11 cellular contexts compared by ENCODE assay signal in the genomic region with DNA sequence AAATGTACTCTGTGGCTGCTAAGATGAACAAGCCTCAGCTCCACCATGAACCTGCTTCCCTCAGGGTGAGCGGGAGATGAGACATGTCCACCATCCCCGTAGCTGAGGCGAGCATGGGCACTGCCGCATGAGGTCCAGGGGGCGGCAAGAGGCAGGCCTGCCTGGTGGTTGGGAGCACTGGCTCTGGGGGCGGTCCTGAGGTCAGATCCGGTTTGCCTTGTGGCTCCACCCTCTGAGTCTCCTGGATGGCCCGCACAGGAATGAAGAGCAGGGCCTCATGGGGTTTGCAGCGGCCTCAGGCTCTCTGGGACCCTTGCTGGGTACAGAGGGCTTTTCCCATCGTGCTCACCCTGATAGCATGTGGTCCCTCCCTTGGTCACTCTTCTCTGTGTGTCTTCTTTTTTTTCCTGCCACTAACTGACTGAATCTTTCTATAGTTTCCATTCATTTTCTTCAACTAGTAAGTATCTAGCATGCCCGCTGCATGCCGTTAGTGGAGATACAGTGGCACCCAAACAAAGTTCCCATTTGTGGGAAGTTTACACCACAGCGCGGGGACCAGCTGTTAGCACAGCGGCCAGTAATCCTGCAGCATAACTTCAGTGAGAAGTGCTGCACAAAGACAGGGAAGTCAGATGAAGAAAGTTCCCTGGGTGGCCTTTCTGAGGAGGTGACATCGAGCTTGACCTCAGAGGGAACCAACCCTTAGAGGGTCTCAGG. TPM values are rescaled to one million over a fixed set of nuclear protein-coding genes. Genes with fewer than 3 reads are reported as not detected.
DNase-seq lines count a peak whose midpoint lies in the region; ATAC-seq, FAIRE-seq and TF ChIP-seq lines count a peak whose summit lies in the region.
"Had no signal": no experiment of that assay in that cellular context is flagged by ENCODE, and none has a peak within 500 bp of the region (broad histone marks: within the 10 kb centered on the region; RNA-seq: fewer than 3 reads in every experiment).

No MANE protein-coding gene starts in this region.

- H3K14ac ChIP-seq in neuronal stem cell (ENCODE audit: low read length): no peak overlapping the region

- no peak overlapping the region for H3K4ac ChIP-seq in neuronal stem cell (ENCODE audit: low read length)

- DNase-seq in A549 (ENCODE audit: low read depth in 1 of 2, low spot score in 1 of 2) (no peak), Panc1 (ENCODE audit: low read depth, low spot score) (no peak), endothelial cell (ENCODE audit: low spot score) (no peak), neuronal stem cell (ENCODE audit: low spot score) (no peak)
- DNase-seq in CD4-positive, alpha-beta T cell: no peak
- DNase-seq: BE2C, NCI-H2081 treated with DMSO at 0.1 percent for 48 hours had no signal

- H3K27ac Mint-ChIP-seq in endothelial cell (ENCODE audit: unreplicated experiment): peak overlapping the region; percentile 42
- no peak overlapping the region for H3K27ac Mint-ChIP-seq in CD4-positive, alpha-beta T cell

- POLR2A ChIA-PET in A549 (lab: Yijun Ruan, JAX): interaction anchor here (0.7 to 1.0 kb wide), 2 partner anchors 26 to 60 kb away, joined by 3 to 4 read pairs; partner anchors contain the start of gene ACTN4
- POLR2A ChIA-PET in Panc1 (lab: Charles Lee): interaction anchor here (0.5 to 1.1 kb wide), 2 partner anchors 16 to 573 kb away, joined by 3 to 6 read pairs; no protein-coding TSS in a partner anchor
- POLR2A ChIA-PET in CD4-positive, alpha-beta T cell (lab: Charles Lee): no interaction called here

- H2AK5ac ChIP-seq in neuronal stem cell (ENCODE audit: low read depth, low read length): no peak overlapping the region

- CTCF ChIA-PET in A549 (lab: Yijun Ruan, JAX) (interaction anchor here (1.0 to 38.0 kb wide), 7 partner anchors 6 to 223 kb away, joined by 4 to 764 read pairs (median 5); partner anchors contain the start of genes MRPS12 and SARS2), Panc1 (lab: Charles Lee) (no interaction called here)
- CTCF ChIA-PET in CD4-positive, alpha-beta T cell (lab: Charles Lee): interaction anchor here (1.0 kb wide), 1 partner anchor 73 kb away, joined by 3 read pairs; no protein-coding TSS in a partner anchor

- H3K9me3 ChIP-seq in A549: no peaks in the 10 kb centered on the region
- no peaks in the 10 kb centered on the region for H3K9me3 ChIP-seq in Panc1 (ENCODE audit: control insufficient read depth, insufficient read depth, low read depth, low read length)
- H3K9me3 ChIP-seq in neuronal stem cell (replicated peaks in 1 of 2; ENCODE audit: control insufficient read depth in 2 of 2, insufficient read depth in 1 of 2, low read depth in 1 of 2, low read length in 2 of 2): no peaks in the 10 kb centered on the region
- H3K9me3 ChIP-seq in CD4-positive, alpha-beta T cell (ENCODE audit: control insufficient read depth, low read length): no peaks in the 10 kb centered on the region
- H3K9me3 ChIP-seq: BE2C had no signal

- H3K23ac ChIP-seq in neuronal stem cell (ENCODE audit: low read depth, low read length, poor library complexity): no peak overlapping the region

- H4K91ac ChIP-seq in neuronal stem cell (ENCODE audit: low read depth, low read length, poor library complexity): no peak overlapping the region

- no peak overlapping the region for H2BK15ac ChIP-seq in neuronal stem cell (ENCODE audit: low read length)

- no peak for TF ChIP-seq EP300 in A549 (IDR thresholded peaks at IDR 0.05)

- H3K36me3 ChIP-seq in Panc1 (ENCODE audit: control insufficient read depth, insufficient read depth, low read length) (peaks cover 87% of the 10 kb centered on the region), neuronal stem cell (replicated peaks in 1 of 2; ENCODE audit: control insufficient read depth in 2 of 2, insufficient read depth in 2 of 2, low read length in 2 of 2) (peaks cover 86 to 100% of the 10 kb centered on the region in 2 donors)

- H3K4me1 Mint-ChIP-seq in endothelial cell (ENCODE audit: unreplicated experiment): peaks cover 12% of the 10 kb centered on the region
- no peaks in the 10 kb centered on the region for H3K4me1 Mint-ChIP-seq in CD4-positive, alpha-beta T cell (ENCODE audit: low read depth)

- no peak overlapping the region for H4K8ac ChIP-seq in neuronal stem cell (ENCODE audit: low read depth, low read length)

- H3K4me2 ChIP-seq in A549: no peak overlapping the region
- no peak overlapping the region for H3K4me2 ChIP-seq in neuronal stem cell (ENCODE audit: insufficient read depth, low read length, poor library complexity, severe bottlenecking)

- H3K79me1 ChIP-seq in neuronal stem cell (ENCODE audit: low read depth, low read length): peaks cover 22% of the 10 kb centered on the region

- no peak overlapping the region for H3K4me3 Mint-ChIP-seq in endothelial cell (ENCODE audit: unreplicated experiment)
- H3K4me3 Mint-ChIP-seq in CD4-positive, alpha-beta T cell: no peak overlapping the region

- H3K18ac ChIP-seq in neuronal stem cell (ENCODE audit: low read length): peak overlapping the region; percentile 74

- H2BK12ac ChIP-seq in neuronal stem cell (ENCODE audit: low read length): no peak overlapping the region

- no peaks in the 10 kb centered on the region for H3K27me3 ChIP-seq in Panc1 (ENCODE audit: control insufficient read depth, insufficient read depth, low read length)
- H3K27me3 ChIP-seq in neuronal stem cell (ENCODE audit: control insufficient read depth in 3 of 3, insufficient read depth in 3 of 3, low read depth in 1 of 3, low read length in 3 of 3): no peaks in the 10 kb centered on the region
- H3K27me3 ChIP-seq in CD4-positive, alpha-beta T cell (ENCODE audit: control insufficient read depth, insufficient read depth, low read length): no peaks in the 10 kb centered on the region
- H3K27me3 ChIP-seq: BE2C had no signal

- no peak overlapping the region for H3K9ac ChIP-seq in neuronal stem cell (ENCODE audit: low read depth, low read length, poor library complexity)

- no TSS peak for BruUV-seq in Panc1 (replicated peaks; lab: Mats Ljungman, UMichigan)

- no peak overlapping the region for H2AFZ ChIP-seq in neuronal stem cell (ENCODE audit: low read length)

- peak overlapping the region; percentile 0 to 50; a peak in 4 of 6 replicates for H3K27ac ChIP-seq in A549
- peak overlapping the region; percentile 65 for H3K27ac ChIP-seq in Panc1 (ENCODE audit: low read length)
- no peak overlapping the region for H3K27ac ChIP-seq in neuronal stem cell (replicated peaks; ENCODE audit: low read length)
- no peak overlapping the region for H3K27ac ChIP-seq in CD4-positive, alpha-beta T cell (ENCODE audit: low read depth, low read length)

- H2BK120ac ChIP-seq in neuronal stem cell (ENCODE audit: low read depth, low read length): no peak overlapping the region

- H3K4me3 ChIP-seq in A549 (no peak overlapping the region), Panc1 (ENCODE audit: low read depth in 2 of 2, low read length in 2 of 2) (no peak overlapping the region), neuronal stem cell (ENCODE audit: low read length in 2 of 2) (no peak overlapping the region)

- H3K9me3 Mint-ChIP-seq in endothelial cell (ENCODE audit: unreplicated experiment): no peaks in the 10 kb centered on the region
- no peaks in the 10 kb centered on the region for H3K9me3 Mint-ChIP-seq in CD4-positive, alpha-beta T cell
- H3K9me3 Mint-ChIP-seq: activated naive CD4-positive, alpha-beta T cell treated with anti-CD3 and anti-CD28 coated beads, Interleukin-2, amount 50 U/mL, for 72 hours had no signal

- ATAC-seq in A549 (peak in 1 of 2 experiments; percentile 14; a peak in 2 of 6 replicates), Panc1 (0 out of 2 replicates have a peak, but pooled peaks have one; percentile 2), HG03432 (IDR thresholded peaks at IDR 0.05; ENCODE audit: unreplicated experiment) (no peak), HG03439 (IDR thresholded peaks at IDR 0.05; ENCODE audit: unreplicated experiment) (no peak), HG02623 (IDR thresholded peaks at IDR 0.05; ENCODE audit: unreplicated experiment) (no peak)
- ATAC-seq in CD4-positive, alpha-beta T cell (ENCODE audit: poor library complexity): no peak

- TF ChIP-seq CTCF in A549 (IDR thresholded peaks at IDR 0.05): no peak
- no peak for TF ChIP-seq CTCF in Panc1 (IDR thresholded peaks at IDR 0.05)
- no peak for TF ChIP-seq CTCF in endothelial cell (IDR thresholded peaks at IDR 0.05; ENCODE audit: unreplicated experiment)
- no peak for TF ChIP-seq CTCF in CD4-positive, alpha-beta T cell (IDR thresholded peaks at IDR 0.05)

- H3K4me1 ChIP-seq in A549 (peaks cover 88% of the 10 kb centered on the region), Panc1 (ENCODE audit: control insufficient read depth, insufficient read depth, low read length) (peaks cover 88% of the 10 kb centered on the region), neuronal stem cell (ENCODE audit: control insufficient read depth in 2 of 2, insufficient read depth in 1 of 2, low read depth in 1 of 2, low read length in 2 of 2) (no peaks in the 10 kb centered on the region)
- H3K4me1 ChIP-seq: BE2C had no signal

- 85% methylated on average over 16 of the region's 16 CpGs for WGBS in A549 (ENCODE audit: missing lambda C conversion rate)
- no CpG with 5 or more reads among the region's 16 CpGs for WGBS in neuronal stem cell (ENCODE audit: extremely low coverage in 2 of 2, insufficient read length in 2 of 2, insufficient replicate concordance in 1 of 2), 2 donors

- no peak for FAIRE-seq in A549 (lab: Jason Lieb, UNC)

- intact Hi-C loops in Panc1 (cut with micrococcal nuclease; ENCODE audit: unreplicated experiment): no loop called here
- intact Hi-C loops in CD4-positive, alpha-beta T cell (cut with DNase I, micrococcal nuclease): no loop called here

- H3K27me3 Mint-ChIP-seq in endothelial cell (ENCODE audit: unreplicated experiment): peaks cover 39% of the 10 kb centered on the region
- H3K27me3 Mint-ChIP-seq in CD4-positive, alpha-beta T cell: no peaks in the 10 kb centered on the region

- TF ChIP-seq POLR2A in A549 (IDR thresholded peaks at IDR 0.05; ENCODE audit: low read length): peak; percentile 18; the same call in 1 of the 2 replicates

- H3K36me3 Mint-ChIP-seq in endothelial cell (ENCODE audit: low read depth, unreplicated experiment): peaks cover 62% of the 10 kb centered on the region
- H3K36me3 Mint-ChIP-seq in CD4-positive, alpha-beta T cell (ENCODE audit: low read depth): peaks cover 44% of the 10 kb centered on the region

- no peak overlapping the region for H2BK5ac ChIP-seq in neuronal stem cell (ENCODE audit: low read length)

- in situ Hi-C loops in Panc1 (cut with HindIII; ENCODE audit: low pct_unique_long_range_greater_than_20kb, low sequenced_read_pairs): no loop called here

- TF ChIP-seq RAD21 in A549 (conservative IDR thresholded peaks at IDR 0.05 in 1 of 2, IDR thresholded peaks at IDR 0.05 in 1 of 2): no peak

RNA-seq across cellular contexts. Expression of gene CAPN12, which starts 37.3 kb away (rescaled TPM):
- polyA plus RNA-seq in A549 (2011; rRNA removed) (10.0 and 12.3 TPM in 2 replicates), A549 (2017; fragmentation: RNase III; extraction: RNeasy Plus Mini Kit Qiagen cat#74134 plus additional on column Dnase treatment) (8.6 to 11.7 TPM (median 11.0 TPM) in 3 replicates)
- polyA plus RNA-seq in A549 (2012; cell fraction: cytosol; rRNA removed): 10.0 and 10.2 TPM in 2 replicates
- 33.2 and 34.8 TPM in 2 replicates for polyA plus RNA-seq in A549 (2012; cell fraction: nucleus; rRNA removed)
- polyA minus RNA-seq in A549 (2011; rRNA and poly(A)+ RNA removed): 3.2 and 7.1 TPM in 2 replicates
- total RNA-seq in Panc1 (2021; ENCODE audit: unreplicated experiment) (58.5 TPM), endothelial cell (ENCODE audit: unreplicated experiment) (2.9 TPM)
- polyA plus RNA-seq in Panc1 (2012; ENCODE audit: insufficient read length): 81.4 TPM
- polyA plus RNA-seq in neuronal stem cell (2013, experiment 1 of 2): 5.6 TPM
- polyA plus RNA-seq in neuronal stem cell (2013, experiment 2 of 2): 5.2 TPM
- total RNA-seq in CD4-positive, alpha-beta T cell: 1 to 10 TPM; 1.6 to 2.0 TPM

RNA-seq across cellular contexts. Expression of gene ACTN4, which starts 59.5 kb away (rescaled TPM):
- 605 and 614 TPM in 2 replicates for polyA plus RNA-seq in A549 (2011; rRNA removed)
- polyA plus RNA-seq in A549 (2012; cell fraction: cytosol; rRNA removed): 1,005 and 1,074 TPM in 2 replicates
- polyA plus RNA-seq in A549 (2012; cell fraction: nucleus; rRNA removed): 3,482 and 4,263 TPM in 2 replicates
- 967 to 1,087 TPM (median 1,011 TPM) in 3 replicates for polyA plus RNA-seq in A549 (2017; fragmentation: RNase III; extraction: RNeasy Plus Mini Kit Qiagen cat#74134 plus additional on column Dnase treatment)
- polyA minus RNA-seq in A549 (2011; rRNA and poly(A)+ RNA removed): 488 and 611 TPM in 2 replicates
- 3,297 TPM for total RNA-seq in Panc1 (2021; ENCODE audit: unreplicated experiment)
- polyA plus RNA-seq in Panc1 (2012; ENCODE audit: insufficient read length): 5,405 TPM
- 744 TPM for total RNA-seq in endothelial cell (ENCODE audit: unreplicated experiment)
- 205 TPM for polyA plus RNA-seq in neuronal stem cell (2013, experiment 1 of 2)
- 200 TPM for polyA plus RNA-seq in neuronal stem cell (2013, experiment 2 of 2)
- total RNA-seq in CD4-positive, alpha-beta T cell: 10 to 100 TPM; 70.3 to 84.0 TPM

Comparison
In these comparisons a context has a peak if more than half of its experiments do, and no peak if none do; other contexts are left out.
1. H3K27ac ChIP-seq: peak in A549 (2 of 2) and Panc1 (single experiment); none in neuronal stem cell (single experiment) and CD4-positive, alpha-beta T cell (single experiment).
2. RNA of gene CAPN12, which starts 37.3 kb away (total RNA-seq): 58.5 TPM in Panc1 (single experiment); 2.9 TPM in endothelial cell (single experiment) and 1.6 to 2.0 TPM in CD4-positive, alpha-beta T cell; every median in the first group is over 10 times any median in the second.